ENCODE assay signal across 27 cellular contexts in genomic region chr14:76057914-76058313, GRCh38.
"Had no signal": no experiment of that assay in that cellular context is flagged by ENCODE, and none has a peak within 500 bp of the region (broad histone marks: within the 10 kb centered on the region; RNA-seq: fewer than 3 reads in every experiment).

No MANE protein-coding gene starts in this region.

- H3K4me3 ChIP-seq: colonic mucosa, coronary artery, dorsolateral prefrontal cortex, esophagus muscularis mucosa, esophagus squamous epithelium, gastrocnemius medialis, gastroesophageal sphincter, heart left ventricle had no signal

- H3K9me3 ChIP-seq: colonic mucosa, esophagus muscularis mucosa, esophagus squamous epithelium, gastrocnemius medialis, gastroesophageal sphincter, heart left ventricle had no signal

- H3K36me3 ChIP-seq: colonic mucosa had no signal

- ATAC-seq: effector memory CD8-positive, alpha-beta T cell; esophagus mucosa; foreskin keratinocyte; gastrocnemius medialis; gastroesophageal sphincter; heart left ventricle had no signal

- H3K27ac ChIP-seq: colonic mucosa, coronary artery, dorsolateral prefrontal cortex, epithelial cell of prostate, esophagus muscularis mucosa, esophagus squamous epithelium, foreskin keratinocyte, gastrocnemius medialis, gastroesophageal sphincter, heart left ventricle had no signal

- FAIRE-seq: colon, endometrium, endothelial cell of umbilical vein, frontal cortex had no signal

- DNase-seq: colonic mucosa; cortex of kidney; dermis blood vessel endothelial cell; dorsolateral prefrontal cortex; effector CD4-positive, alpha-beta T cell; effector CD8-positive, alpha-beta T cell; effector memory CD4-positive, alpha-beta T cell; effector memory CD8-positive, alpha-beta T cell; endodermal cell; erythroblast; esophagus squamous epithelium; foreskin fibroblast; foreskin keratinocyte; foreskin melanocyte; gastrocnemius medialis; glutamatergic neuron; head of caudate nucleus; heart left ventricle had no signal

- H3K4me1 ChIP-seq: colonic mucosa, esophagus muscularis mucosa, esophagus squamous epithelium, foreskin keratinocyte, gastrocnemius medialis, gastroesophageal sphincter, heart left ventricle had no signal

- H3K27me3 ChIP-seq: colonic mucosa, dorsolateral prefrontal cortex, esophagus muscularis mucosa, esophagus squamous epithelium, foreskin keratinocyte, gastrocnemius medialis, gastroesophageal sphincter, heart left ventricle had no signal
